ENCODE assay signal across 15 cellular contexts in the genomic region with DNA sequence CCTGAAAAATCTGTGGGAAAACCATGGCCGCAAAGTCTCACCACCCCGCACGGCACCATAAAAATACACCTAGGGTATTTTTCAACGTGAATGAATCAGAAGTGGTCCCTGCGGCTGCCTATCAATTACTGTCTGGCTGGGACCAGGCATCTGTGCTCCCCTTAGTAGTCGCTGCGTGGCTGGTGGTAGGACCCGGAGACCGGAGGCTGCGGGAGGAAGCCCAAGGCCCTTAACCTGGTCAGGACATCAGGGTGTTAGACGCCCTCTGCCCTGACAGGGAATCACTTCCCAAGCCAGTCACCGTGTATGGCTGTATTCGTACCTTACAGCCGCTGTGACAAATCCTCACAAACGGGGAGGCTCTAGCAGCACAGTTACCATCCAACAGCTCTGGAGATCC.
DNase-seq lines count a peak whose midpoint lies in the region; ATAC-seq and TF ChIP-seq lines count a peak whose summit lies in the region.
"Had no signal": no experiment of that assay in that cellular context is flagged by ENCODE, and none has a peak within 500 bp of the region (broad histone marks: within the 10 kb centered on the region; RNA-seq: fewer than 3 reads in every experiment).

No MANE protein-coding gene starts in this region.

- H3K4me3 ChIP-seq in BLaER1, result no peak overlapping the region
- no peak overlapping the region for H3K4me3 ChIP-seq in RWPE2 (ENCODE audit: severe bottlenecking)
- 0 out of 2 replicates have a peak overlapping the region, but pooled peaks have one; percentile 4 for H3K4me3 ChIP-seq in iPS-18c (ENCODE audit: insufficient read depth, low read depth, low read length)
- H3K4me3 ChIP-seq: GM23338 had no signal

- H3K4me1 Mint-ChIP-seq in progenitor cell of endocrine pancreas (ENCODE audit: low read depth), result peaks cover 12% of the 10 kb centered on the region
- H3K4me1 Mint-ChIP-seq: CD4-positive, CD25-positive, alpha-beta regulatory T cell; CD8-positive, alpha-beta memory T cell had no signal

- peak overlapping the region; percentile 60; the same call in 1 of the 2 replicates for H3K9ac ChIP-seq in BLaER1

- H3K27me3 Mint-ChIP-seq in progenitor cell of endocrine pancreas, result peaks cover 20% of the 10 kb centered on the region

- H3K27ac Mint-ChIP-seq in progenitor cell of endocrine pancreas, result no peak overlapping the region
- H3K27ac Mint-ChIP-seq: CD8-positive, alpha-beta memory T cell; GM23338 had no signal

- no peak for ATAC-seq in RWPE2 (ENCODE audit: low read depth)
- no peak for ATAC-seq in GM21526 (IDR thresholded peaks at IDR 0.05; ENCODE audit: low FRiP score, unreplicated experiment)

- no peaks in the 10 kb centered on the region for H3K9me3 ChIP-seq in BLaER1
- no peaks in the 10 kb centered on the region for H3K9me3 ChIP-seq in RWPE2 (ENCODE audit: severe bottlenecking)
- H3K9me3 ChIP-seq in iPS-18c (ENCODE audit: control insufficient read depth, insufficient read depth, low read length), result peaks cover 2% of the 10 kb centered on the region
- H3K9me3 ChIP-seq: Caco-2 had no signal

- intact Hi-C loops in posterior vena cava (cut with DNase I), result no loop called here

- no peaks in the 10 kb centered on the region for H4K20me1 ChIP-seq in BLaER1

- H3K36me3 Mint-ChIP-seq in progenitor cell of endocrine pancreas (ENCODE audit: insufficient read depth), result no peaks in the 10 kb centered on the region
- H3K36me3 Mint-ChIP-seq: CD4-positive, CD25-positive, alpha-beta regulatory T cell; CD8-positive, alpha-beta memory T cell had no signal

- H3K27me3 ChIP-seq in BLaER1, result no peaks in the 10 kb centered on the region
- no peaks in the 10 kb centered on the region for H3K27me3 ChIP-seq in RWPE2 (ENCODE audit: insufficient read depth, poor library complexity, severe bottlenecking)

- H3K27ac ChIP-seq in BLaER1, result peak overlapping the region; percentile 83
- H3K27ac ChIP-seq in RWPE2 (ENCODE audit: poor library complexity, severe bottlenecking), result no peak overlapping the region

- no peaks in the 10 kb centered on the region for H3K9me3 Mint-ChIP-seq in progenitor cell of endocrine pancreas (ENCODE audit: low read depth)
- H3K9me3 Mint-ChIP-seq: CD4-positive, CD25-positive, alpha-beta regulatory T cell had no signal

- H3K4me2 ChIP-seq in BLaER1, result peak overlapping the region; percentile 76
- H3K4me2 ChIP-seq: GM23338 had no signal

- TF ChIP-seq CTCF in RWPE2 (IDR thresholded peaks at IDR 0.05; ENCODE audit: poor library complexity, severe bottlenecking), result no peak
- no peak for TF ChIP-seq CTCF in progenitor cell of endocrine pancreas (IDR thresholded peaks at IDR 0.05; ENCODE audit: unreplicated experiment)

- H3K4me3 Mint-ChIP-seq in progenitor cell of endocrine pancreas (ENCODE audit: low read depth), result no peak overlapping the region
- H3K4me3 Mint-ChIP-seq: CD4-positive, CD25-positive, alpha-beta regulatory T cell; CD8-positive, alpha-beta memory T cell; GM23338; H9 had no signal

- H3K4me1 ChIP-seq in BLaER1, result peaks cover 94% of the 10 kb centered on the region
- H3K4me1 ChIP-seq in RWPE2 (ENCODE audit: insufficient read depth, poor library complexity, severe bottlenecking), result no peaks in the 10 kb centered on the region

- DNase-seq in RWPE2 (ENCODE audit: low spot score) (peak; percentile 25), posterior vena cava (ENCODE audit: low spot score) (peak; percentile 64), progenitor cell of endocrine pancreas (ENCODE audit: low spot score, unreplicated experiment) (no peak), DMS114 treated with DMSO at 0.1 percent for 48 hours (lab: John Stamatoyannopoulos, UW; ENCODE audit: unreplicated experiment) (no peak)
- DNase-seq: 8988T; C1 segment of cervical spinal cord; Caco-2; CD4-positive, CD25-positive, alpha-beta regulatory T cell; CD8-positive, alpha-beta memory T cell; GDM1; H9 had no signal

- H3K36me3 ChIP-seq in BLaER1, result no peaks in the 10 kb centered on the region
- no peaks in the 10 kb centered on the region for H3K36me3 ChIP-seq in RWPE2 (ENCODE audit: low read depth)

Comparison
In these comparisons a context has a peak if more than half of its experiments do, and no peak if none do; other contexts are left out.
1. DNase-seq: peak in RWPE2 (single experiment) and posterior vena cava (single experiment); none in progenitor cell of endocrine pancreas (single experiment) and DMS114 treated with DMSO at 0.1 percent for 48 hours (single experiment).